Comparison of ENCODE assay signal across 18 cellular contexts in genomic region chr5:87876616-87877015, GRCh38.
DNase-seq lines count a peak whose midpoint lies in the region; ATAC-seq and TF ChIP-seq lines count a peak whose summit lies in the region.
"Had no signal": no experiment of that assay in that cellular context is flagged by ENCODE, and none has a peak within 500 bp of the region (broad histone marks: within the 10 kb centered on the region; RNA-seq: fewer than 3 reads in every experiment).

No MANE protein-coding gene starts in this region.

- no peaks in the 10 kb centered on the region for H3K4me1 ChIP-seq in trophoblast cell (ENCODE audit: control insufficient read depth in 1 of 2, insufficient read depth in 2 of 2, low read length in 2 of 2)
- H3K4me1 ChIP-seq: A549 had no signal

- no peaks in the 10 kb centered on the region for H3K27me3 ChIP-seq in brain microvascular endothelial cell (replicated peaks)
- no peaks in the 10 kb centered on the region for H3K27me3 ChIP-seq in trophoblast cell (ENCODE audit: insufficient read depth, low read length)
- H3K27me3 ChIP-seq: BLaER1 treated with 17β-estradiol and CSF1 and Interleukin-3, amounts not matched to agents 10 nM and 100 nM had no signal

- H2BK120ac ChIP-seq in trophoblast cell (ENCODE audit: insufficient read depth, low read length, poor library complexity), result no peak overlapping the region

- no peak overlapping the region for H2AK5ac ChIP-seq in trophoblast cell (ENCODE audit: low read length)

- H2BK12ac ChIP-seq in trophoblast cell (ENCODE audit: low read length), result no peak overlapping the region

- no peak overlapping the region for H2AFZ ChIP-seq in trophoblast cell (ENCODE audit: insufficient read depth, low read length, poor library complexity)

- no peak overlapping the region for H3K4me3 ChIP-seq in brain microvascular endothelial cell (ENCODE audit: low read depth, low read length)
- H3K4me3 ChIP-seq in trophoblast cell (ENCODE audit: low read depth, low read length), result no peak overlapping the region
- H3K4me3 ChIP-seq: A549; BLaER1 treated with 17β-estradiol and CSF1 and Interleukin-3, amounts not matched to agents 10 nM and 100 nM had no signal

- DNase-seq in Calu3, result no peak
- peak; percentile 42 for DNase-seq in OCI-M1 (lab: John Stamatoyannopoulos, UW)
- no peak for DNase-seq in brain microvascular endothelial cell
- no peak for DNase-seq in GM03348 (ENCODE audit: low spot score)
- DNase-seq in trophoblast cell, result no peak
- DNase-seq: CD8-positive, alpha-beta memory T cell; EL; IMR-90; NCI-H1417 treated with DMSO at 0.1 percent for 48 hours; NCI-H2029; NCI-H510A; RPMI8226; SIG-M5 had no signal

- in situ Hi-C loops in brain microvascular endothelial cell (cut with HindIII; ENCODE audit: low pct_ligation_motif_present, low sequenced_read_pairs), result no loop called here

- H3K36me3 Mint-ChIP-seq in Calu3 (ENCODE audit: insufficient read depth, unreplicated experiment), result no peaks in the 10 kb centered on the region
- H3K36me3 Mint-ChIP-seq: CD8-positive, alpha-beta memory T cell had no signal

- TF ChIP-seq CTCF in Calu3 (IDR thresholded peaks at IDR 0.05; ENCODE audit: unreplicated experiment) (no peak), brain microvascular endothelial cell (IDR thresholded peaks at IDR 0.05; ENCODE audit: low read depth, low read length, missing control alignments) (no peak)

- no peak overlapping the region for H3K9ac ChIP-seq in trophoblast cell (ENCODE audit: low read length)
- H3K9ac ChIP-seq: BLaER1 treated with 17β-estradiol and CSF1 and Interleukin-3, amounts not matched to agents 10 nM and 100 nM had no signal

- H3K79me2 ChIP-seq in trophoblast cell (ENCODE audit: control insufficient read depth, insufficient read depth, low read length, poor library complexity), result no peaks in the 10 kb centered on the region

- no peaks in the 10 kb centered on the region for H3K9me3 ChIP-seq in trophoblast cell (ENCODE audit: insufficient read depth, low read depth, low read length)
- H3K9me3 ChIP-seq: A549 had no signal

- H3K36me3 ChIP-seq in brain microvascular endothelial cell (replicated peaks), result no peaks in the 10 kb centered on the region
- H3K36me3 ChIP-seq in trophoblast cell (ENCODE audit: control insufficient read depth in 1 of 2, insufficient read depth in 2 of 2, low read length in 2 of 2), result no peaks in the 10 kb centered on the region
- H3K36me3 ChIP-seq: BLaER1 treated with 17β-estradiol and CSF1 and Interleukin-3, amounts not matched to agents 10 nM and 100 nM had no signal

- CTCF ChIA-PET in Calu3 (lab: Charles Lee), result interaction anchor here (0.5 to 0.9 kb wide), 2 partner anchors 29 to 826 kb away, joined by 3 to 6 read pairs; no protein-coding TSS in a partner anchor

- intact Hi-C loops in Calu3 (cut with micrococcal nuclease; ENCODE audit: unreplicated experiment), result no loop called here

- WGBS in trophoblast cell (ENCODE audit: extremely low coverage, insufficient coverage, insufficient read length), result no CpG with 5 or more reads among the region's 2 CpGs

- H3K79me1 ChIP-seq in trophoblast cell (ENCODE audit: low read length), result no peaks in the 10 kb centered on the region

- H3K27me3 Mint-ChIP-seq in Calu3 (ENCODE audit: unreplicated experiment), result no peaks in the 10 kb centered on the region
- H3K27me3 Mint-ChIP-seq: CD8-positive, alpha-beta memory T cell had no signal

- H3K23ac ChIP-seq in trophoblast cell (ENCODE audit: low read length), result no peak overlapping the region

- no peak overlapping the region for H4K12ac ChIP-seq in trophoblast cell (ENCODE audit: low read depth, low read length)

- H4K8ac ChIP-seq in trophoblast cell (ENCODE audit: low read depth, low read length), result no peak overlapping the region

- BruUV-seq in Calu3 (replicated peaks; lab: Mats Ljungman, UMichigan), result no TSS peak

- no peak overlapping the region for H3K4me2 ChIP-seq in trophoblast cell (ENCODE audit: low read length)
- H3K4me2 ChIP-seq: A549 had no signal

- ATAC-seq in GM18520 (IDR thresholded peaks at IDR 0.05; ENCODE audit: unreplicated experiment), result peak; percentile 28
- peak; percentile 52 for ATAC-seq in HG03432 (IDR thresholded peaks at IDR 0.05; ENCODE audit: unreplicated experiment)
- ATAC-seq: A549 had no signal

- H3K27ac ChIP-seq in brain microvascular endothelial cell, result no peak overlapping the region
- H3K27ac ChIP-seq in trophoblast cell (ENCODE audit: low read depth, low read length), result no peak overlapping the region
- H3K27ac ChIP-seq: A549 had no signal

- H3K9me3 Mint-ChIP-seq in Calu3 (ENCODE audit: low read depth, unreplicated experiment), result no peaks in the 10 kb centered on the region
- H3K9me3 Mint-ChIP-seq: T-helper 1 cell treated with Interleukin-12 subunit alpha and Interleukin-12 subunit beta and Interleukin-4 antibody, amounts not matched to agents 30 μg/mL and 1 μg/mL, for 36 hours had no signal

- H3K14ac ChIP-seq in trophoblast cell (ENCODE audit: low read length), result no peak overlapping the region

- H4K91ac ChIP-seq in trophoblast cell (ENCODE audit: low read depth, low read length), result no peak overlapping the region

- H3K4me3 Mint-ChIP-seq in Calu3 (ENCODE audit: low read depth, unreplicated experiment), result peak overlapping the region; percentile 36
- H3K4me3 Mint-ChIP-seq: CD8-positive, alpha-beta memory T cell; T-helper 1 cell treated with Interleukin-12 subunit alpha and Interleukin-12 subunit beta and Interleukin-4 antibody, amounts not matched to agents 30 μg/mL and 1 μg/mL, for 36 hours had no signal

- no peak overlapping the region for H3K18ac ChIP-seq in trophoblast cell (ENCODE audit: low read length)

- no peak overlapping the region for H2BK5ac ChIP-seq in trophoblast cell (ENCODE audit: low read depth, low read length, poor library complexity)

- H3K4me1 Mint-ChIP-seq in Calu3 (ENCODE audit: low read depth, unreplicated experiment), result no peaks in the 10 kb centered on the region
- H3K4me1 Mint-ChIP-seq: CD8-positive, alpha-beta memory T cell had no signal

- peak overlapping the region; percentile 8 for H3K27ac Mint-ChIP-seq in Calu3 (ENCODE audit: unreplicated experiment)
- H3K27ac Mint-ChIP-seq: CD8-positive, alpha-beta memory T cell; T-helper 1 cell treated with Interleukin-12 subunit alpha and Interleukin-12 subunit beta and Interleukin-4 antibody, amounts not matched to agents 30 μg/mL and 1 μg/mL, for 36 hours had no signal

- no peak overlapping the region for H3K4ac ChIP-seq in trophoblast cell (ENCODE audit: low read depth, low read length)
